8 cellular contexts compared by ENCODE assay signal in the genomic region with DNA sequence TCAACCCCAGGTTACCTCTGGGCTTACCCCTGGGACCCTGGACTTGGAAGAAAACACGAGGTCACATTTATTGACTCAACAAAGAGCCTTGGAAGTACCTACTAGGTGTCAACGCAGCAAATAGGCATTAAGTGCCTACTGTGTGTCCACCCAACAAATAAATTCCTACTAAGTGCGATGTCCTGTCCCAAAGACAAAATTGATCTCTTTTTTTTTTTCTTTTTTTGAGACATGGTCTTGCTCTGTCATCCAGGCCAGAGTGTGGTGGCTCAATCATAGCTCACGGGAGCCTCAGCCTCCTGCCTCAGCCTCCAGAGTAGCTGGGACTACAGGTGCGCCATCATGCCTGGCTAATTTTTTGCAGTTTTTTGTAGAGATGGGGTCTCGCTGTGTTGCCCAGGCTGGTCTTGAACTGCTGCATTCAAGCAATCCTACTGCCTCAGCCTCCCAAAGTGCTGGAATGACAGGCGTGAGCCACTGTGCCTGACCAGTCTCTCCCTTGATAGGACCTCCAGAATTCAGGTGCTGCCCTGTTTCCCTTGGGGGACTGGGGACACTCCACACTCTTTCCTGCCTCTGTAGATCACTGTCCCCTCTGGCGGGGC. TPM values are rescaled to one million over a fixed set of nuclear protein-coding genes. Genes with fewer than 3 reads are reported as not detected.
DNase-seq lines count a peak whose midpoint lies in the region; ATAC-seq and TF ChIP-seq lines count a peak whose summit lies in the region.

No MANE protein-coding gene starts in this region.

- peaks cover 15% of the 10 kb centered on the region for H3K4me1 ChIP-seq in HUES6 (ENCODE audit: control insufficient read depth, insufficient read depth, low read length)

- peaks cover 13% of the 10 kb centered on the region for H3K36me3 Mint-ChIP-seq in central memory CD8-positive, alpha-beta T cell (ENCODE audit: insufficient read depth)
- H3K36me3 Mint-ChIP-seq in naive B cell, result no peaks in the 10 kb centered on the region

- H3K27ac Mint-ChIP-seq in central memory CD8-positive, alpha-beta T cell (ENCODE audit: low read depth), result peak overlapping the region; percentile 85
- H3K27ac Mint-ChIP-seq in naive B cell, result peak overlapping the region; percentile 87 to 96 (median 94)

- POLR2A ChIA-PET in AG04449 (lab: Yijun Ruan, JAX), result no interaction called here

- H3K9ac ChIP-seq in HUES6 (ENCODE audit: low read length), result no peak overlapping the region

- no peaks in the 10 kb centered on the region for H3K36me3 ChIP-seq in HUES6 (ENCODE audit: control insufficient read depth, insufficient read depth, low read length)

- peaks cover 24% of the 10 kb centered on the region for H3K4me1 Mint-ChIP-seq in central memory CD8-positive, alpha-beta T cell
- H3K4me1 Mint-ChIP-seq in naive B cell, result peaks cover 23 to 41% (median 40%) of the 10 kb centered on the region in 3 donors

- H3K27me3 ChIP-seq in HUES6 (ENCODE audit: control insufficient read depth, insufficient read depth, low read length), result no peaks in the 10 kb centered on the region

- H3K4me3 ChIP-seq in AG04449 (ENCODE audit: low read depth, low read length) (peak overlapping the region; percentile 81), HUES6 (ENCODE audit: low read depth, low read length) (peak overlapping the region; percentile 76)

- H3K27me3 Mint-ChIP-seq in central memory CD8-positive, alpha-beta T cell, result no peaks in the 10 kb centered on the region
- no peaks in the 10 kb centered on the region for H3K27me3 Mint-ChIP-seq in naive B cell

- H3K27ac ChIP-seq in HUES6 (ENCODE audit: low read depth, low read length), result no peak overlapping the region

- no peaks in the 10 kb centered on the region for H3K9me3 ChIP-seq in HUES6 (ENCODE audit: control insufficient read depth, insufficient read depth, low read depth, low read length)

- DNase-seq in AG04449 (ENCODE audit: low read depth, low spot score) (no peak), naive B cell (no peak), GM03348 (ENCODE audit: low spot score) (no peak), anterior cingulate cortex (lab: John Stamatoyannopoulos, UW) (no peak)
- no peak for DNase-seq in central memory CD8-positive, alpha-beta T cell (ENCODE audit: low spot score in 2 of 2)
- no peak for DNase-seq in NK-92 treated with Interleukin-12 subunit alpha and Interleukin-12 subunit beta, amount 100 ng/mL, for 24 hours (lab: John Stamatoyannopoulos, UW)

- no peak for ATAC-seq in central memory CD8-positive, alpha-beta T cell (replicated peaks; ENCODE audit: extremely low read depth, poor library complexity, severe bottlenecking)
- ATAC-seq in naive B cell (ENCODE audit: low read depth in 2 of 2), result no peak
- ATAC-seq in GM19467 (IDR thresholded peaks at IDR 0.05; ENCODE audit: unreplicated experiment), result no peak

- peak overlapping the region; percentile 89 for H3K4me3 Mint-ChIP-seq in central memory CD8-positive, alpha-beta T cell
- H3K4me3 Mint-ChIP-seq in naive B cell, result peak overlapping the region; percentile 77 to 91 (median 86)

- no peak for TF ChIP-seq CTCF in AG04449 (IDR thresholded peaks at IDR 0.05; ENCODE audit: insufficient read depth, low read length, missing control alignments)

- CTCF ChIA-PET in AG04449 (lab: Yijun Ruan, JAX), result interaction anchor here (0.7 to 1.3 kb wide), 4 partner anchors 18 to 300 kb away, joined by 3 to 7 read pairs (median 4); no protein-coding TSS in a partner anchor

- no peaks in the 10 kb centered on the region for H3K9me3 Mint-ChIP-seq in central memory CD8-positive, alpha-beta T cell
- peaks cover 0 to 2% (median 0%) of the 10 kb centered on the region in 7 donors for H3K9me3 Mint-ChIP-seq in naive B cell

RNA-seq across cellular contexts. Expression of a gene that starts 0.6 kb away (rescaled TPM):
- under 1 TPM in 4 of 6 donors, not detected in 2; 0.06 to 0.21 (median 0.16) TPM for polyA plus RNA-seq in naive B cell (ENCODE audit: low read depth in 6 of 6)

RNA-seq across cellular contexts. Expression of a gene that starts 20.3 kb away (rescaled TPM):
- polyA plus RNA-seq in naive B cell (ENCODE audit: low read depth in 6 of 6), result 10 to 100 TPM; 23.7 to 34.3 (median 27.4) TPM

RNA-seq across cellular contexts. Expression of a gene that starts 37.0 kb away (rescaled TPM):
- 10 to 100 TPM; 13.9 to 56.7 (median 31.3) TPM for polyA plus RNA-seq in naive B cell (ENCODE audit: low read depth in 6 of 6)

RNA-seq across cellular contexts. Expression of a gene that starts 39.2 kb away (rescaled TPM):
- 1 to 10 TPM in 5 of 6 donors, not detected in 1; 2.5 to 4.9 (median 3.8) TPM for polyA plus RNA-seq in naive B cell (ENCODE audit: low read depth in 6 of 6)

RNA-seq across cellular contexts. Expression of a gene that starts 55.0 kb away (rescaled TPM):
- not detected for polyA plus RNA-seq in naive B cell (ENCODE audit: low read depth in 6 of 6)
